33 cellular contexts compared by ENCODE assay signal in genomic region chr1:114607223-114607622, GRCh38.
"Had no signal": no experiment of that assay in that cellular context is flagged by ENCODE, and none has a peak within 500 bp of the region (broad histone marks: within the 10 kb centered on the region; RNA-seq: fewer than 3 reads in every experiment).

No MANE protein-coding gene starts in this region.

- H3K4me3 ChIP-seq: cardiac muscle cell, SJCRH30, SK-N-MC had no signal

- H3K27me3 Mint-ChIP-seq: activated CD8-positive, alpha-beta T cell treated with anti-CD3 and anti-CD28 coated beads for 36 hours; activated naive CD8-positive, alpha-beta T cell treated with anti-CD3 and anti-CD28 coated beads for 36 hours; activated T-helper 17 cell treated with anti-CD3 and anti-CD28 coated beads, Interleukin-2, amount 50 U/mL, for 72 hours had no signal

- H3K27me3 ChIP-seq: cardiac muscle cell, SJCRH30 had no signal

- H3K36me3 Mint-ChIP-seq: activated naive CD8-positive, alpha-beta T cell treated with anti-CD3 and anti-CD28 coated beads for 36 hours had no signal

- H3K9me3 Mint-ChIP-seq: activated CD4-positive, alpha-beta T cell treated with anti-CD3 and anti-CD28 coated beads, Interleukin-2, amount 10 ng/mL, durations not matched to agents 24 days and 14 days; activated CD8-positive, alpha-beta T cell treated with anti-CD3 and anti-CD28 coated beads for 36 hours; activated naive CD8-positive, alpha-beta T cell treated with anti-CD3 and anti-CD28 coated beads for 36 hours; activated T-cell treated with anti-CD3 and anti-CD28 coated beads, Interleukin-2, amount 50 U/mL, for 72 hours; activated T-helper 17 cell treated with anti-CD3 and anti-CD28 coated beads, Interleukin-2, amount 50 U/mL, for 72 hours had no signal

- H3K4me1 ChIP-seq: SJCRH30 had no signal

- DNase-seq: activated CD4-positive, alpha-beta T cell treated with anti-CD3 and anti-CD28 coated beads, Interleukin-2, amount 10 ng/mL, durations not matched to agents 24 days and 14 days; activated CD4-positive, alpha-beta T cell treated with anti-CD3 and anti-CD28 coated beads, Interleukin-2, amount 50 U/mL, for 4 hours; activated CD8-positive, alpha-beta T cell treated with anti-CD3 and anti-CD28 coated beads for 36 hours; activated effector memory CD4-positive, alpha-beta T cell treated with anti-CD3 and anti-CD28 coated beads, Interleukin-2, amount 50 U/mL, for 16 hours; activated naive CD4-positive, alpha-beta T cell; activated naive CD4-positive, alpha-beta T cell treated with anti-CD3 and anti-CD28 coated beads, Interleukin-2, amount 50 U/mL, for 16 hours; activated naive CD8-positive, alpha-beta T cell treated with anti-CD3 and anti-CD28 coated beads for 36 hours; activated T-cell treated with anti-CD3 and anti-CD28 coated beads, Interleukin-2, amount 50 U/mL, for 1 hour; activated T-cell treated with anti-CD3 and anti-CD28 coated beads, Interleukin-2, amount 50 U/mL, for 72 hours; amniotic stem cell; aorta; Kasumi-1; KG1; MM.1S; MV-4-11; NCI-H1092; NCI-H1417; NCI-H146; NCI-H187; NCI-H2029 treated with DMSO at 0.1 percent for 48 hours; NCI-H2107; NCI-H2171; NCI-H510A; NCI-H526; NCI-H748 treated with DMSO at 0.1 percent for 48 hours; NK-92 treated with Interleukin-12 subunit alpha and Interleukin-12 subunit beta, amount 100 ng/mL, for 24 hours; PC-3; SJCRH30; T1000 had no signal

- H3K27ac ChIP-seq: cardiac muscle cell, SJCRH30, SK-N-MC had no signal

- H3K4me1 Mint-ChIP-seq: activated CD4-positive, alpha-beta T cell treated with anti-CD3 and anti-CD28 coated beads, Interleukin-2, amount 10 ng/mL, durations not matched to agents 24 days and 14 days; activated naive CD8-positive, alpha-beta T cell treated with anti-CD3 and anti-CD28 coated beads for 36 hours; activated T-helper 17 cell treated with anti-CD3 and anti-CD28 coated beads, Interleukin-2, amount 50 U/mL, for 72 hours had no signal

- H3K36me3 ChIP-seq: cardiac muscle cell, SJCRH30 had no signal

- H3K9me3 ChIP-seq: SJCRH30 had no signal

- H3K27ac Mint-ChIP-seq: activated CD4-positive, alpha-beta T cell treated with anti-CD3 and anti-CD28 coated beads, Interleukin-2, amount 10 ng/mL, durations not matched to agents 24 days and 14 days; activated CD8-positive, alpha-beta T cell treated with anti-CD3 and anti-CD28 coated beads for 36 hours; activated naive CD8-positive, alpha-beta T cell treated with anti-CD3 and anti-CD28 coated beads for 36 hours; activated T-cell treated with anti-CD3 and anti-CD28 coated beads, Interleukin-2, amount 50 U/mL, for 72 hours; activated T-helper 17 cell treated with anti-CD3 and anti-CD28 coated beads, Interleukin-2, amount 50 U/mL, for 72 hours had no signal

- H3K4me3 Mint-ChIP-seq: activated CD4-positive, alpha-beta T cell treated with anti-CD3 and anti-CD28 coated beads, Interleukin-2, amount 10 ng/mL, durations not matched to agents 24 days and 14 days; activated CD8-positive, alpha-beta T cell treated with anti-CD3 and anti-CD28 coated beads for 36 hours; activated naive CD8-positive, alpha-beta T cell treated with anti-CD3 and anti-CD28 coated beads for 36 hours; activated T-cell treated with anti-CD3 and anti-CD28 coated beads, Interleukin-2, amount 50 U/mL, for 72 hours; activated T-helper 17 cell treated with anti-CD3 and anti-CD28 coated beads, Interleukin-2, amount 50 U/mL, for 72 hours had no signal

- ATAC-seq: activated CD8-positive, alpha-beta T cell treated with anti-CD3 and anti-CD28 coated beads for 36 hours; activated T-cell treated with anti-CD3 and anti-CD28 coated beads, Interleukin-2, amount 50 U/mL, for 72 hours; activated T-helper 17 cell treated with anti-CD3 and anti-CD28 coated beads, Interleukin-2, amount 50 U/mL, for 72 hours; PC-3; Right ventricle myocardium inferior had no signal
